Comparison of ENCODE assay signal across 21 cellular contexts in the genomic region with DNA sequence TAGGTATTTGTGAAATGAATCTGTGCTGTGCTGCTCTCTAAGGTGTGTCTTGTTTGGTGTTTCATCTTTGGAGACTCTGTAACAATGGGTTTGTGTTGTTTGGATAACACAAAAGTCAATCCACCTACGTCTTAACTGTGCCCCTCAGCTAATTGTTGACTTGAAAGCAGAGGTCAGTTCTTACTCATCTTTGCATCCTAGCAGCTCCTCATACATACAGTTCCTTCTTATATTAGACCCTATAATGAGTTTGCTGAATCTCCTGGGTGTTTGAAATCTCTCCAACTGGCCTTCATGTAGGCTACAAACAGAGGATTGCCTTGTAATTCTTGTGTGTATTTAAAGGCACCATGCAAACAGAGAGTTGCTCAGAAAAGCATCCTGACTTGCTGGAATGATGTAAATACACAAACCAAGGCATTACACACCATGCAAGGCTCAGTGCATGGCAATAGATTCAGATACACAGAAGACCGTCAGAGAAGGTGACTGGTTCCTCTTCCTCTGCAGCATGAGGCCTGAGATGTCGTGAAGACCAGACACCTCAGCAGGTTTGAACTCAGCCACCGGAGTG.
"Had no signal": no experiment of that assay in that cellular context is flagged by ENCODE, and none has a peak within 500 bp of the region (broad histone marks: within the 10 kb centered on the region; RNA-seq: fewer than 3 reads in every experiment).

No MANE protein-coding gene starts in this region.

- FAIRE-seq: endometrium, small intestine had no signal

- H3K4me1 ChIP-seq: left lung had no signal

- ATAC-seq: activated CD8-positive, alpha-beta memory T cell treated with anti-CD3 and anti-CD28 coated beads, Interleukin-2, amount 10 ng/mL, durations not matched to agents 7 days and 5 days; left lung; naive thymus-derived CD8-positive, alpha-beta T cell had no signal

- H3K36me3 ChIP-seq: brain microvascular endothelial cell, left lung, ovary had no signal

- H2AFZ ChIP-seq: hepatocyte had no signal

- H3K27me3 ChIP-seq: brain microvascular endothelial cell, hepatocyte, left lung, ovary, testis had no signal

- H3K27ac ChIP-seq: brain microvascular endothelial cell, hepatocyte, left lung, ovary, testis had no signal

- DNase-seq: activated CD4-positive, alpha-beta memory T cell treated with anti-CD3 and anti-CD28 coated beads, Interleukin-2, amount 10 ng/mL, durations not matched to agents 7 days and 5 days; activated CD4-positive, alpha-beta T cell treated with anti-CD3 and anti-CD28 coated beads for 48 hours; activated CD8-positive, alpha-beta memory T cell treated with anti-CD3 and anti-CD28 coated beads, Interleukin-2, amount 10 ng/mL, durations not matched to agents 7 days and 5 days; activated effector memory CD4-positive, alpha-beta T cell treated with anti-CD3 and anti-CD28 coated beads, Interleukin-2, amount 50 U/mL, for 16 hours; activated naive CD4-positive, alpha-beta T cell treated with anti-CD3 and anti-CD28 coated beads, Interleukin-2, amount 10 ng/mL, durations not matched to agents 7 days and 5 days; activated T-cell treated with anti-CD3 and anti-CD28 coated beads for 4 hours; brain microvascular endothelial cell; caudate nucleus; effector CD4-positive, alpha-beta T cell; foreskin fibroblast; kidney glomerular epithelial cell; left lung; naive thymus-derived CD8-positive, alpha-beta T cell; ovary; right cardiac atrium; small intestine; stimulated activated CD4-positive, alpha-beta T cell treated with anti-CD3 and anti-CD28 coated beads, Interleukin-15, amount 100 ng/mL, for 24 hours; T-helper 9 cell; testis had no signal

- H3K4me3 ChIP-seq: hepatocyte, left lung, ovary, testis had no signal

- H3K79me2 ChIP-seq: hepatocyte had no signal

- H3K4me2 ChIP-seq: hepatocyte had no signal

- H3K9me3 ChIP-seq: ovary, testis had no signal
